ENCODE assay signal across 8 cellular contexts in the genomic region with DNA sequence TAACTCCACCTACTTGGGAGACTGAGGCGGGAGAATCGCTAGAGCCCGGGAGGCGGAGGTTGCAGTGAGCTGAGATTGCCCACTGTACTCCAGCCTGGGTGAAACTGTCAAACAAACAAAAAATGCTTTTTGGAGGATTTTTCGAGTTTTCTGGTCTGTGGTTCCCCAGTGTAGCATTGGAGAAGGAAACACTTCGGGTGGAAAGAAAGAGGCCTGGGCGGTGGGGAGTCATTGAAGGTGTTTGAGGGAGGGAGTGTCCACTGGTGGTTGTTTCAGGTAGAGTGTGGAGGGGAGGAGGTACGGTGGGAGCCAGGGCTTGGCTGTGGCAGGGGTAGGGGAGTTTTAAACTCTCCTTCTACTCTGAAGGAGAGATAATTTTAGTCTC. TPM values are rescaled to one million over a fixed set of nuclear protein-coding genes. Genes with fewer than 3 reads are reported as not detected.
DNase-seq lines count a peak whose midpoint lies in the region; ATAC-seq and TF ChIP-seq lines count a peak whose summit lies in the region.

No MANE protein-coding gene starts in this region.

- H2AFZ ChIP-seq in GM23248: peak overlapping the region; percentile 50

- no peaks in the 10 kb centered on the region for H3K9me2 ChIP-seq in GM23248 (ENCODE audit: insufficient read depth)

- intact Hi-C loops in gastrocnemius medialis (cut with DNase I; ENCODE audit: low total_unique reads): loop anchor here (2.0 to 10.0 kb wide), 4 partner anchors 43 to 257 kb away; a partner anchor contains a TSS

- no peaks in the 10 kb centered on the region for H4K20me1 ChIP-seq in GM23248 (ENCODE audit: insufficient read depth)

- in situ Hi-C loops in GM23248 (cut with MboI): no loop called here
- in situ Hi-C loops in gastrocnemius medialis (cut with MboI; ENCODE audit: low sequenced_read_pairs in 4 of 4): no loop called here

- H3K4me3 ChIP-seq in GM23248: peak overlapping the region; percentile 82
- H3K4me3 ChIP-seq in fibroblast of villous mesenchyme (ENCODE audit: low read depth, low read length): peak overlapping the region; percentile 85
- H3K4me3 ChIP-seq in gastrocnemius medialis: peak overlapping the region; percentile 85 to 99 (median 92)

- ATAC-seq in gastrocnemius medialis: no peak
- ATAC-seq in HG03342 (IDR thresholded peaks at IDR 0.05; ENCODE audit: unreplicated experiment): no peak

- no peaks in the 10 kb centered on the region for H3K27me3 ChIP-seq in GM23248 (replicated peaks; ENCODE audit: insufficient read depth)
- H3K27me3 ChIP-seq in gastrocnemius medialis: no peaks in the 10 kb centered on the region

- H3K9me3 ChIP-seq in GM23248 (ENCODE audit: low read depth) (no peaks in the 10 kb centered on the region), gastrocnemius medialis (no peaks in the 10 kb centered on the region)

- peak overlapping the region; percentile 80 for H3K4me2 ChIP-seq in GM23248 (ENCODE audit: unreplicated experiment)

- TF ChIP-seq CTCF in VCaP (conservative IDR thresholded peaks at IDR 0.05) (no peak), fibroblast of villous mesenchyme (IDR thresholded peaks at IDR 0.05; ENCODE audit: insufficient read depth, low read depth, low read length) (no peak), gastrocnemius medialis (IDR thresholded peaks at IDR 0.05 in 4 of 5, conservative IDR thresholded peaks at IDR 0.05 in 1 of 5) (no peak)

- DNase-seq in GM23248: no peak
- DNase-seq in fibroblast of villous mesenchyme (ENCODE audit: low read depth): no peak
- DNase-seq in gastrocnemius medialis: no peak
- no peak for DNase-seq in glomerular visceral epithelial cell (ENCODE audit: extremely low spot score)
- DNase-seq in SKM-1 treated with dmso at 0.1 percent for 144 hours (lab: John Stamatoyannopoulos, UW; ENCODE audit: unreplicated experiment): no peak
- DNase-seq in DMS79 (lab: John Stamatoyannopoulos, UW): no peak

- peak overlapping the region; percentile 95 for H3K9ac ChIP-seq in GM23248

- H3F3A ChIP-seq in GM23248 (ENCODE audit: insufficient read depth): peaks cover 21% of the 10 kb centered on the region

- peak overlapping the region; percentile 79 for H3K27ac ChIP-seq in GM23248
- H3K27ac ChIP-seq in VCaP: peak overlapping the region; percentile 98
- peak overlapping the region; percentile 93 to 100 (median 98) for H3K27ac ChIP-seq in gastrocnemius medialis

- H3K79me2 ChIP-seq in GM23248 (ENCODE audit: insufficient read depth): peaks cover 37% of the 10 kb centered on the region

- H3K36me3 ChIP-seq in GM23248 (ENCODE audit: low read depth) (no peaks in the 10 kb centered on the region; the same call in 1 of the 2 replicates), gastrocnemius medialis (peaks cover 0 to 3% of the 10 kb centered on the region in 2 donors)

- 18 to 22% methylated on average over 8 of the region's 8 CpGs for WGBS in GM23248 (ENCODE audit: low coverage in 1 of 2, low lambda C conversion rate in 2 of 2, missing lambda C conversion rate in 2 of 2), 2 experiments

- peaks cover 15% of the 10 kb centered on the region for H3K4me1 ChIP-seq in GM23248 (ENCODE audit: insufficient read depth)
- peaks cover 27 to 34% of the 10 kb centered on the region in 2 donors for H3K4me1 ChIP-seq in gastrocnemius medialis

- TF ChIP-seq POLR2A in gastrocnemius medialis (IDR thresholded peaks at IDR 0.05): no peak

RNA-seq across cellular contexts. Expression of a gene that starts 1.2 kb away (rescaled TPM):
- 45.0 and 62.3 TPM in 2 replicates for total RNA-seq in GM23248 (2014; rRNA removed; shearing (Covaris generic))
- 16.7 and 18.8 TPM in 2 replicates for polyA plus RNA-seq in GM23248 (2016; fragmentation: Nextera tagmentation; extraction: Ambion mirVana)
- total RNA-seq in fibroblast of villous mesenchyme (143 and 198 TPM in 2 replicates), gastrocnemius medialis (10 to 100 TPM; 24.1 to 51.8 (median 28.6) TPM)

RNA-seq across cellular contexts. Expression of a gene that starts 41.7 kb away (rescaled TPM):
- total RNA-seq in GM23248 (2014; rRNA removed; shearing (Covaris generic)): 13.9 and 16.3 TPM in 2 replicates
- 11.4 and 11.9 TPM in 2 replicates for polyA plus RNA-seq in GM23248 (2016; fragmentation: Nextera tagmentation; extraction: Ambion mirVana)
- total RNA-seq in fibroblast of villous mesenchyme: 12.5 and 17.4 TPM in 2 replicates
- total RNA-seq in gastrocnemius medialis: 1 to 10 TPM; 2.6 to 3.3 (median 3.1) TPM

RNA-seq across cellular contexts. Expression of a gene that starts 41.8 kb away (rescaled TPM):
- 21.2 and 35.2 TPM in 2 replicates for total RNA-seq in GM23248 (2014; rRNA removed; shearing (Covaris generic))
- polyA plus RNA-seq in GM23248 (2016; fragmentation: Nextera tagmentation; extraction: Ambion mirVana): 63.5 and 69.8 TPM in 2 replicates
- total RNA-seq in fibroblast of villous mesenchyme (12.1 and 15.5 TPM in 2 replicates), gastrocnemius medialis (10 to 100 TPM in 1 of 4 donors, 1 to 10 TPM in 3; 3.2 to 11.7 (median 6.1) TPM)
